In the genomic region with DNA sequence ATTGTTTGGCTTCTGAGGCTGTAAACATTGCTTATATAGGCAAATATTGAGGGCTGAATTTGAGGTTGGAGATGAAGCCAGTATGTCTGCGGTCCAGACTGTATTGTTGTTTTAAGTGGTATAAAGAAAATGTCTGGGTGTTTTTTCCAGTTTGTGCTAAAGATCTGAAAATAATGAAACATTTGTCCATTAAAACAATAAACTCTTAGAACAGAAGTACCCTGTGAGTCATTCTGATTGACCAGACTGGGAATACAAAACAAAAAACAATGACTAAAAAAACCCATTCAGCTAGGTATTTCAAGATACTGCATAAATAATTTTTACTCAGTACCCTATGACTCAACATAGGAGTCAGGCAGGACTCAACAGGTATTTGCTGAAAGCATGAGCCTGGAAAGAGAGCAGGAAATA, we compare ENCODE assay signal across 15 cellular contexts. TPM values are rescaled to one million over a fixed set of nuclear protein-coding genes. Genes with fewer than 3 reads are reported as not detected.
DNase-seq lines count a peak whose midpoint lies in the region; ATAC-seq and TF ChIP-seq lines count a peak whose summit lies in the region.
"Had no signal": no experiment of that assay in that cellular context is flagged by ENCODE, and none has a peak within 500 bp of the region (broad histone marks: within the 10 kb centered on the region; RNA-seq: fewer than 3 reads in every experiment).

No MANE protein-coding gene starts in this region.

- H2AFZ ChIP-seq in osteoblast (ENCODE audit: low read length): no peak overlapping the region

- no peaks in the 10 kb centered on the region for H4K20me1 ChIP-seq in osteoblast (ENCODE audit: insufficient read depth, low read length)

- no peaks in the 10 kb centered on the region for H3K27me3 ChIP-seq in osteoblast (ENCODE audit: insufficient read depth, low read length)

- H3K27ac ChIP-seq in osteoblast (ENCODE audit: low read depth, low read length): peak overlapping the region; percentile 9

- DNase-seq in M059J (ENCODE audit: low read depth) (peak; percentile 89), dermis microvascular lymphatic vessel endothelial cell (ENCODE audit: low read depth in 2 of 2) (peak; percentile 48 to 91), osteoblast (ENCODE audit: insufficient read length, low spot score, missing footprints) (peak; percentile 39), mesenteric fat pad (ENCODE audit: low spot score) (no peak), NCI-H748 treated with DMSO at 0.1 percent for 48 hours (lab: John Stamatoyannopoulos, UW) (no peak)
- DNase-seq in stimulated activated CD8-positive, alpha-beta memory T cell treated with anti-CD3 and anti-CD28 coated beads, Interleukin-4, amount 100 ng/mL, for 48 hours: no peak
- DNase-seq: activated CD8-positive, alpha-beta memory T cell treated with anti-CD3 and anti-CD28 coated beads for 24 hours; amygdala; COR-L47; KBM-7; NCI-H446 had no signal

- no peak overlapping the region for H3K4me3 ChIP-seq in osteoblast (ENCODE audit: insufficient read depth, low read length)
- H3K4me3 ChIP-seq: lung had no signal

- H3K9me3 ChIP-seq in osteoblast (ENCODE audit: low read depth, low read length): no peaks in the 10 kb centered on the region

- no peak for TF ChIP-seq CTCF in osteoblast (IDR thresholded peaks at IDR 0.05; ENCODE audit: extremely low read depth, low read depth, low read length)

- no peaks in the 10 kb centered on the region for H3K36me3 ChIP-seq in osteoblast (ENCODE audit: insufficient read depth, low read length)

- no peaks in the 10 kb centered on the region for H3K79me2 ChIP-seq in osteoblast (ENCODE audit: insufficient read depth, low read length)

- ATAC-seq in GM18870 (IDR thresholded peaks at IDR 0.05; ENCODE audit: unreplicated experiment) (peak; percentile 47), HG03460 (IDR thresholded peaks at IDR 0.05; ENCODE audit: unreplicated experiment) (no peak)
- ATAC-seq: sciatic nerve had no signal

- peaks cover 15% of the 10 kb centered on the region for H3K4me1 ChIP-seq in osteoblast (ENCODE audit: insufficient read depth, low read length)

- peak overlapping the region; percentile 8 for H3K4me2 ChIP-seq in osteoblast (ENCODE audit: insufficient read depth, low read length)

RNA-seq across cellular contexts. Expression of a gene that starts 20.4 kb away (rescaled TPM):
- 10.0 and 11.1 TPM in 2 replicates for total RNA-seq in M059J (2014; rRNA removed; shearing (Covaris generic))
- total RNA-seq in dermis microvascular lymphatic vessel endothelial cell: 4.6 and 6.4 TPM in 2 replicates
- 6.2 and 7.7 TPM in 2 replicates for total RNA-seq in osteoblast
- 6.4 TPM for total RNA-seq in mesenteric fat pad

RNA-seq across cellular contexts. Expression of a gene that starts 45.8 kb away (rescaled TPM):
- 0.39 TPM in 1 of 2 replicates, not detected in the other for total RNA-seq in M059J (2014; rRNA removed; shearing (Covaris generic))
- total RNA-seq in dermis microvascular lymphatic vessel endothelial cell: 0.25 and 1.2 TPM in 2 replicates
- total RNA-seq in osteoblast: under 0.01 TPM in 2 replicates
- 0.16 TPM for total RNA-seq in mesenteric fat pad

Comparison
In these comparisons a context has a peak if more than half of its experiments do, and no peak if none do; other contexts are left out.
1. DNase-seq: peak in M059J (single experiment), dermis microvascular lymphatic vessel endothelial cell (2 of 2) and osteoblast (single experiment); none in stimulated activated CD8-positive, alpha-beta memory T cell treated with anti-CD3 and anti-CD28 coated beads, Interleukin-4, amount 100 ng/mL, for 48 hours (single experiment), mesenteric fat pad (single experiment) and NCI-H748 treated with DMSO at 0.1 percent for 48 hours (single experiment).